ENCODE assay signal across 10 cellular contexts in genomic region chr9:129751841-129752801, GRCh38. TPM values are rescaled to one million over a fixed set of nuclear protein-coding genes. Genes with fewer than 3 reads are reported as not detected.
DNase-seq lines count a peak whose midpoint lies in the region; ATAC-seq, FAIRE-seq and TF ChIP-seq lines count a peak whose summit lies in the region.
"Had no signal": no experiment of that assay in that cellular context is flagged by ENCODE, and none has a peak within 500 bp of the region (broad histone marks: within the 10 kb centered on the region; RNA-seq: fewer than 3 reads in every experiment).

No MANE protein-coding gene starts in this region.

- no peak for ATAC-seq in GM21717 (IDR thresholded peaks at IDR 0.05; ENCODE audit: unreplicated experiment)

- H3K4me1 ChIP-seq in SJSA1 (replicated peaks) (peaks cover 55% of the 10 kb centered on the region), left ventricle myocardium inferior (peaks cover 20% of the 10 kb centered on the region), small intestine (ENCODE audit: control insufficient read depth in 2 of 2, insufficient read depth in 1 of 2, low read depth in 1 of 2, low read length in 1 of 2) (no peaks in the 10 kb centered on the region)

- no peak for TF ChIP-seq CTCF in left ventricle myocardium inferior (IDR thresholded peaks at IDR 0.05; ENCODE audit: borderline replicate concordance)

- H3K9me3 ChIP-seq in SJSA1 (replicated peaks), result no peaks in the 10 kb centered on the region
- H3K9me3 ChIP-seq in left ventricle myocardium inferior (replicated peaks), result no peaks in the 10 kb centered on the region
- H3K9me3 ChIP-seq in small intestine (ENCODE audit: control insufficient read depth, low read depth), result no peaks in the 10 kb centered on the region

- intact Hi-C loops in left ventricle myocardium inferior (cut with micrococcal nuclease), result no loop called here

- H3K27me3 ChIP-seq in SJSA1 (replicated peaks) (no peaks in the 10 kb centered on the region), left ventricle myocardium inferior (ENCODE audit: low read depth) (peaks cover 20% of the 10 kb centered on the region), small intestine (ENCODE audit: control insufficient read depth in 2 of 2, insufficient read depth in 2 of 2, low read length in 2 of 2) (no peaks in the 10 kb centered on the region)

- WGBS in small intestine, 3 donors, result 20 to 36% (median 34%) methylated on average over 29 to 31 of the region's 31 CpGs

- DNase-seq in HPDE6-E6E7 (ENCODE audit: extremely low spot score) (peak; percentile 80), SJSA1 (ENCODE audit: low read depth in 1 of 2, low spot score in 2 of 2) (peak in 1 of 2 experiments; percentile 15), left ventricle myocardium inferior (peak; percentile 17), small intestine (peak; percentile 37), NOMO-1 (lab: John Stamatoyannopoulos, UW; ENCODE audit: unreplicated experiment in 2 of 2) (no peak), HuH-7 (ENCODE audit: low spot score) (no peak)
- no peak for DNase-seq in activated CD4-positive, alpha-beta T cell treated with anti-CD3 and anti-CD28 coated beads for 4 hours

- no peak for FAIRE-seq in small intestine (lab: Jason Lieb, UNC)
- FAIRE-seq: H54, TTC549 had no signal

- H3K4me3 ChIP-seq in SJSA1 (peak overlapping the region; percentile 27), left ventricle myocardium inferior (peak overlapping the region; percentile 59), small intestine (ENCODE audit: low read depth in 1 of 2, low read length in 2 of 2) (no peak overlapping the region)

- no peak overlapping the region for H3K27ac ChIP-seq in SJSA1
- no peak overlapping the region for H3K27ac ChIP-seq in left ventricle myocardium inferior (replicated peaks)
- peak overlapping the region in 1 of 2 donors; percentile 52 for H3K27ac ChIP-seq in small intestine (ENCODE audit: low read depth in 1 of 2, low read length in 1 of 2)

- H3K36me3 ChIP-seq in SJSA1 (no peaks in the 10 kb centered on the region; the same call in 1 of the 2 replicates), left ventricle myocardium inferior (no peaks in the 10 kb centered on the region), small intestine (ENCODE audit: control insufficient read depth in 2 of 2, insufficient read depth in 2 of 2, low read length in 2 of 2) (no peaks in the 10 kb centered on the region)

RNA-seq across cellular contexts. Expression of gene PTGES, which starts 0.7 kb away (rescaled TPM):
- 2.4 and 5.4 TPM in 2 replicates for total RNA-seq in SJSA1 (2014; rRNA removed; shearing (Covaris generic))
- total RNA-seq in left ventricle myocardium inferior, result 1.9 TPM
- polyA plus RNA-seq in small intestine, result 1 to 10 TPM in 2 of 3 donors, not detected in 1; 1.6 to 8.4 TPM

RNA-seq across cellular contexts. Expression of gene TOR1B, which starts 50.9 kb away (rescaled TPM):
- 24.9 and 38.3 TPM in 2 replicates for total RNA-seq in SJSA1 (2014; rRNA removed; shearing (Covaris generic))
- 10.6 TPM for total RNA-seq in left ventricle myocardium inferior
- polyA plus RNA-seq in small intestine, result 10 to 100 TPM in 2 of 3 donors, 1 to 10 TPM in 1; 7.0 to 22.9 (median 12.1) TPM

Comparison
In these comparisons a context has a peak if more than half of its experiments do, and no peak if none do; other contexts are left out.
1. DNase-seq: peak in HPDE6-E6E7 (single experiment), left ventricle myocardium inferior (single experiment) and small intestine (single experiment); none in NOMO-1 (0 of 2), activated CD4-positive, alpha-beta T cell treated with anti-CD3 and anti-CD28 coated beads for 4 hours (0 of 2) and HuH-7 (single experiment).
2. H3K4me3 ChIP-seq: peak in SJSA1 (single experiment) and left ventricle myocardium inferior (single experiment); none in small intestine (0 of 2).